ENCODE assay signal across 15 cellular contexts in genomic region chr11:65850217-65851082, GRCh38. TPM values are rescaled to one million over a fixed set of nuclear protein-coding genes. Genes with fewer than 3 reads are reported as not detected.
DNase-seq lines count a peak whose midpoint lies in the region; ATAC-seq, FAIRE-seq and TF ChIP-seq lines count a peak whose summit lies in the region.
"Had no signal": no experiment of that assay in that cellular context is flagged by ENCODE, and none has a peak within 500 bp of the region (broad histone marks: within the 10 kb centered on the region; RNA-seq: fewer than 3 reads in every experiment).

No MANE protein-coding gene starts in this region.

- no peak overlapping the region for H3K27ac Mint-ChIP-seq in activated CD4-positive, alpha-beta memory T cell treated with anti-CD3 and anti-CD28 coated beads, Interleukin-2, amount 10 ng/mL, durations not matched to agents 7 days and 5 days
- peak overlapping the region in 1 of 9 donors; percentile 23 for H3K27ac Mint-ChIP-seq in naive thymus-derived CD4-positive, alpha-beta T cell
- H3K27ac Mint-ChIP-seq: CD14-positive monocyte had no signal

- no peak for FAIRE-seq in GM12891 (lab: Jason Lieb, UNC)
- FAIRE-seq: islet of Langerhans had no signal

- no peaks in the 10 kb centered on the region for H3K27me3 ChIP-seq in DND-41 (ENCODE audit: insufficient read depth, low read length, poor library complexity)
- no peaks in the 10 kb centered on the region for H3K27me3 ChIP-seq in naive thymus-derived CD4-positive, alpha-beta T cell (ENCODE audit: control insufficient read depth in 2 of 2, insufficient read depth in 2 of 2, low read length in 2 of 2)
- H3K27me3 ChIP-seq: adrenal gland had no signal

- H3K4me1 ChIP-seq in DND-41 (ENCODE audit: insufficient read depth, low read length): peaks cover 4% of the 10 kb centered on the region
- H3K4me1 ChIP-seq in naive thymus-derived CD4-positive, alpha-beta T cell (ENCODE audit: control insufficient read depth in 2 of 2, insufficient read depth in 2 of 2, low read length in 2 of 2): peaks cover 2 to 14% of the 10 kb centered on the region in 2 donors
- H3K4me1 ChIP-seq: psoas muscle had no signal

- POLR2A ChIA-PET in activated CD4-positive, alpha-beta memory T cell treated with anti-CD3 and anti-CD28 coated beads, Interleukin-2, amount 10 ng/mL, durations not matched to agents 7 days and 5 days (lab: Charles Lee): interaction anchor here (0.7 to 4.6 kb wide), 13 partner anchors 8 to 172 kb away, joined by 3 to 38 read pairs (median 5); partner anchors contain the start of genes AP5B1, BANF1, CFL1 and EIF1AD
- POLR2A ChIA-PET in naive thymus-derived CD4-positive, alpha-beta T cell (lab: Charles Lee): interaction anchor here (0.6 to 1.8 kb wide), 5 partner anchors 11 to 139 kb away, joined by 3 to 5 read pairs (median 5); partner anchors contain the start of gene SNX32

- intact Hi-C loops in naive thymus-derived CD4-positive, alpha-beta T cell (cut with micrococcal nuclease): loop anchor here in 1 of 2 donors (10.0 kb wide), 1 partner anchor 306 kb away; no protein-coding TSS in a partner anchor

- no peak overlapping the region for H2AFZ ChIP-seq in DND-41 (ENCODE audit: low read depth, low read length)

- TF ChIP-seq POLR2A in GM12891 (IDR thresholded peaks at IDR 0.05; ENCODE audit: low read depth, low read length): peak; percentile 27; the same call in 1 of the 2 replicates

- no peak overlapping the region for H3K4me3 ChIP-seq in DND-41 (ENCODE audit: low read depth in 1 of 2, low read length in 2 of 2)
- H3K4me3 ChIP-seq in naive thymus-derived CD4-positive, alpha-beta T cell (ENCODE audit: low read length): no peak overlapping the region
- H3K4me3 ChIP-seq: adrenal gland, psoas muscle, SK-N-MC, thoracic aorta had no signal

- peaks cover 16% of the 10 kb centered on the region for H3K79me2 ChIP-seq in DND-41 (ENCODE audit: insufficient read depth, low read length)

- peaks cover 22% of the 10 kb centered on the region for H3K4me1 Mint-ChIP-seq in activated CD4-positive, alpha-beta memory T cell treated with anti-CD3 and anti-CD28 coated beads, Interleukin-2, amount 10 ng/mL, durations not matched to agents 7 days and 5 days
- H3K4me1 Mint-ChIP-seq in naive thymus-derived CD4-positive, alpha-beta T cell: peaks cover 19 to 28% (median 25%) of the 10 kb centered on the region in 7 donors

- peaks cover 5% of the 10 kb centered on the region for H3K9me3 Mint-ChIP-seq in activated CD4-positive, alpha-beta memory T cell treated with anti-CD3 and anti-CD28 coated beads, Interleukin-2, amount 10 ng/mL, durations not matched to agents 7 days and 5 days
- H3K9me3 Mint-ChIP-seq in naive thymus-derived CD4-positive, alpha-beta T cell: peaks cover 0 to 6% (median 0%) of the 10 kb centered on the region in 11 donors

- CTCF ChIA-PET in activated CD4-positive, alpha-beta memory T cell treated with anti-CD3 and anti-CD28 coated beads, Interleukin-2, amount 10 ng/mL, durations not matched to agents 7 days and 5 days (lab: Charles Lee): interaction anchor here (1.0 to 2.6 kb wide), 8 partner anchors 9 to 195 kb away, joined by 3 to 13 read pairs (median 4); partner anchors contain the start of genes FIBP, KAT5 and MUS81
- CTCF ChIA-PET in naive thymus-derived CD4-positive, alpha-beta T cell (lab: Charles Lee): interaction anchor here (2.0 kb wide), 1 partner anchor 34 kb away, joined by 6 read pairs; no protein-coding TSS in a partner anchor

- no peak overlapping the region for H3K4me2 ChIP-seq in DND-41 (ENCODE audit: insufficient read depth, low read length)

- no peak for TF ChIP-seq CTCF in DND-41 (IDR thresholded peaks at IDR 0.05; ENCODE audit: borderline replicate concordance, extremely low read depth, low read length, poor library complexity, severe bottlenecking)

- H3K4me3 Mint-ChIP-seq in activated CD4-positive, alpha-beta memory T cell treated with anti-CD3 and anti-CD28 coated beads, Interleukin-2, amount 10 ng/mL, durations not matched to agents 7 days and 5 days: no peak overlapping the region
- no peak overlapping the region for H3K4me3 Mint-ChIP-seq in naive thymus-derived CD4-positive, alpha-beta T cell
- H3K4me3 Mint-ChIP-seq: CD14-positive monocyte had no signal

- H3K9me3 ChIP-seq in DND-41 (ENCODE audit: insufficient read depth, low read length, severe bottlenecking): no peaks in the 10 kb centered on the region
- peaks cover 0 to 8% (median 0%) of the 10 kb centered on the region in 3 experiments for H3K9me3 ChIP-seq in naive thymus-derived CD4-positive, alpha-beta T cell (ENCODE audit: control insufficient read depth in 2 of 3, low read length in 3 of 3)
- H3K9me3 ChIP-seq: adrenal gland, thoracic aorta had no signal

- no peaks in the 10 kb centered on the region for H3K27me3 Mint-ChIP-seq in activated CD4-positive, alpha-beta memory T cell treated with anti-CD3 and anti-CD28 coated beads, Interleukin-2, amount 10 ng/mL, durations not matched to agents 7 days and 5 days
- H3K27me3 Mint-ChIP-seq in naive thymus-derived CD4-positive, alpha-beta T cell: no peaks in the 10 kb centered on the region

- H3K9ac ChIP-seq in DND-41 (ENCODE audit: low read depth, low read length): no peak overlapping the region

- DNase-seq in DND-41 (no peak), GM12891 (ENCODE audit: insufficient read length, low spot score) (no peak), kidney tubule cell (ENCODE audit: low spot score) (no peak), COLO829 (ENCODE audit: low spot score) (no peak)
- peak; percentile 17 for DNase-seq in activated CD4-positive, alpha-beta memory T cell treated with anti-CD3 and anti-CD28 coated beads, Interleukin-2, amount 10 ng/mL, durations not matched to agents 7 days and 5 days
- DNase-seq in naive thymus-derived CD4-positive, alpha-beta T cell: no peak
- DNase-seq: glutamatergic neuron, psoas muscle had no signal

- no peak overlapping the region for H3K27ac ChIP-seq in DND-41 (ENCODE audit: low read length)
- H3K27ac ChIP-seq in naive thymus-derived CD4-positive, alpha-beta T cell (ENCODE audit: low read depth, low read length): no peak overlapping the region
- H3K27ac ChIP-seq: adrenal gland, epithelial cell of prostate, psoas muscle, SK-N-MC, thoracic aorta had no signal

- peak; percentile 13 for ATAC-seq in DND-41 (ENCODE audit: insufficient read depth, low read depth)
- peak; percentile 18 for ATAC-seq in naive thymus-derived CD4-positive, alpha-beta T cell
- no peak for ATAC-seq in HG03457 (IDR thresholded peaks at IDR 0.05; ENCODE audit: unreplicated experiment)

- peaks cover 51% of the 10 kb centered on the region for H3K36me3 Mint-ChIP-seq in activated CD4-positive, alpha-beta memory T cell treated with anti-CD3 and anti-CD28 coated beads, Interleukin-2, amount 10 ng/mL, durations not matched to agents 7 days and 5 days (ENCODE audit: low read depth)
- peaks cover 7 to 42% (median 26%) of the 10 kb centered on the region in 5 donors for H3K36me3 Mint-ChIP-seq in naive thymus-derived CD4-positive, alpha-beta T cell

- H3K36me3 ChIP-seq in DND-41 (ENCODE audit: insufficient read depth, low read length): peaks cover 42% of the 10 kb centered on the region
- peaks cover 24 to 48% (median 26%) of the 10 kb centered on the region in 3 experiments for H3K36me3 ChIP-seq in naive thymus-derived CD4-positive, alpha-beta T cell (ENCODE audit: control insufficient read depth in 2 of 3, insufficient read depth in 3 of 3, low read length in 3 of 3)

- peaks cover 47% of the 10 kb centered on the region for H4K20me1 ChIP-seq in DND-41 (ENCODE audit: insufficient read depth, low read length)

TF ChIP-seq in GM12891, 5 proteins besides CTCF, POLR2A, EP300 and RAD21:
- TF ChIP-seq TAF1 (IDR thresholded peaks at IDR 0.05; ENCODE audit: low read depth, low read length) (no peak), PAX5 (IDR thresholded peaks at IDR 0.05; ENCODE audit: insufficient read depth, low read length, severe bottlenecking) (no peak), POU2F2 (IDR thresholded peaks at IDR 0.05; ENCODE audit: low read depth, low read length) (no peak), SPI1 (IDR thresholded peaks at IDR 0.05; ENCODE audit: low read depth, low read length) (no peak), POLR2AphosphoS5 (IDR thresholded peaks at IDR 0.05; ENCODE audit: low read depth, low read length) (peak; percentile 58)
TF ChIP-seq in GM12891: peak in this region for 1.

RNA-seq across cellular contexts. Expression of gene CFL1, which starts 7.5 kb away (rescaled TPM):
- polyA plus RNA-seq in GM12891 (2012; ENCODE audit: low read depth, missing spikeins): 899 TPM
- total RNA-seq in activated CD4-positive, alpha-beta memory T cell treated with anti-CD3 and anti-CD28 coated beads, Interleukin-2, amount 10 ng/mL, durations not matched to agents 7 days and 5 days: 1,000 to 10,000 TPM; 1,733 to 1,734 TPM
- 1,000 to 10,000 TPM in 1 of 5 experiments, 100 to 1,000 TPM in 4; 403 to 1,550 (median 533) TPM for total RNA-seq in naive thymus-derived CD4-positive, alpha-beta T cell
- polyA plus RNA-seq in naive thymus-derived CD4-positive, alpha-beta T cell: 1,000 to 10,000 TPM; 2,039 to 2,314 TPM

RNA-seq across cellular contexts. Expression of gene MUS81, which starts 9.8 kb away (rescaled TPM):
- 49.9 TPM for polyA plus RNA-seq in GM12891 (2012; ENCODE audit: low read depth, missing spikeins)
- total RNA-seq in activated CD4-positive, alpha-beta memory T cell treated with anti-CD3 and anti-CD28 coated beads, Interleukin-2, amount 10 ng/mL, durations not matched to agents 7 days and 5 days: 10 to 100 TPM; 86.9 to 91.9 TPM
- total RNA-seq in naive thymus-derived CD4-positive, alpha-beta T cell: 100 to 1,000 TPM in 2 of 5 experiments, 10 to 100 TPM in 3; 51.8 to 117 (median 97.7) TPM
- 10 to 100 TPM; 18.3 to 33.0 TPM for polyA plus RNA-seq in naive thymus-derived CD4-positive, alpha-beta T cell

RNA-seq across cellular contexts. Expression of gene SNX32, which starts 16.7 kb away (rescaled TPM):
- 1.4 TPM for polyA plus RNA-seq in GM12891 (2012; ENCODE audit: low read depth, missing spikeins)
- total RNA-seq in activated CD4-positive, alpha-beta memory T cell treated with anti-CD3 and anti-CD28 coated beads, Interleukin-2, amount 10 ng/mL, durations not matched to agents 7 days and 5 days: 1 to 10 TPM in 1 of 2 experiments, under 1 TPM in 1; 0.83 to 1.6 TPM
- 1 to 10 TPM in 3 of 5 experiments, under 1 TPM in 2; 0.81 to 2.0 (median 1.1) TPM for total RNA-seq in naive thymus-derived CD4-positive, alpha-beta T cell
- under 1 TPM; 0.38 to 0.60 TPM for polyA plus RNA-seq in naive thymus-derived CD4-positive, alpha-beta T cell
- total RNA-seq: psoas muscle had no signal

RNA-seq across cellular contexts. Expression of gene EFEMP2, which starts 22.1 kb away (rescaled TPM):
- polyA plus RNA-seq in GM12891 (2012; ENCODE audit: low read depth, missing spikeins): 4.7 TPM
- 10 to 100 TPM; 13.8 to 14.7 TPM for total RNA-seq in activated CD4-positive, alpha-beta memory T cell treated with anti-CD3 and anti-CD28 coated beads, Interleukin-2, amount 10 ng/mL, durations not matched to agents 7 days and 5 days
- 10 to 100 TPM in 3 of 5 experiments, 1 to 10 TPM in 2; 5.9 to 16.0 (median 12.7) TPM for total RNA-seq in naive thymus-derived CD4-positive, alpha-beta T cell
- under 1 TPM; 0.40 to 0.60 TPM for polyA plus RNA-seq in naive thymus-derived CD4-positive, alpha-beta T cell

RNA-seq across cellular contexts. Expression of gene CTSW, which starts 29.2 kb away (rescaled TPM):
- polyA plus RNA-seq in GM12891 (2012; ENCODE audit: low read depth, missing spikeins): 3.3 TPM
- total RNA-seq in activated CD4-positive, alpha-beta memory T cell treated with anti-CD3 and anti-CD28 coated beads, Interleukin-2, amount 10 ng/mL, durations not matched to agents 7 days and 5 days: 10 to 100 TPM; 75.9 to 80.5 TPM
- 100 to 1,000 TPM in 1 of 5 experiments, 10 to 100 TPM in 4; 24.9 to 148 (median 29.3) TPM for total RNA-seq in naive thymus-derived CD4-positive, alpha-beta T cell
- 10 to 100 TPM; 31.7 to 58.7 TPM for polyA plus RNA-seq in naive thymus-derived CD4-positive, alpha-beta T cell
